Comparison of ENCODE assay signal across 1 cellular context in genomic region chr12:109998904-109999648, GRCh38.
A peak's percentile ranks its signal among the peaks of the same experiment; 100 is the strongest.
TF ChIP-seq lines count a peak whose summit lies in the region.

Gene ANKRD13A (plus strand): TSS chr12:109999430. CDS start chr12:109999689, 259 bp downstream.

TF ChIP-seq in HEK293, 187 proteins besides CTCF, POLR2A, EP300 and RAD21 (continued from another document and continues in another):
- TF ChIP-seq ZNF639 (tag by site-specific recombination; IDR thresholded peaks at IDR 0.05) (peak; percentile 97), ZNF610 (tag by site-specific recombination; IDR thresholded peaks at IDR 0.05; ENCODE audit: borderline replicate concordance) (0 out of 2 replicates have a peak, but pooled peaks have one; percentile 74), GLIS1 (tag by site-specific recombination; IDR thresholded peaks at IDR 0.05) (no peak), EGR2 (tag by site-specific recombination; IDR thresholded peaks at IDR 0.05; ENCODE audit: low read depth) (0 out of 2 replicates have a peak, but pooled peaks have one; percentile 13), KLF10 (tag by site-specific recombination; IDR thresholded peaks at IDR 0.05) (peak; percentile 69), ZFP3 (tag by site-specific recombination; IDR thresholded peaks at IDR 0.05; ENCODE audit: low read depth) (no peak), ZNF211 (tag by site-specific recombination; IDR thresholded peaks at IDR 0.05; ENCODE audit: low read depth) (no peak), OVOL3 (tag by site-specific recombination; IDR thresholded peaks at IDR 0.05) (peak; percentile 69; the same call in 1 of the 2 replicates), ZNF544 (tag by site-specific recombination; IDR thresholded peaks at IDR 0.05) (no peak), ZNF311 (tag by site-specific recombination; IDR thresholded peaks at IDR 0.05; ENCODE audit: borderline replicate concordance) (no peak), SALL2 (tag by site-specific recombination; IDR thresholded peaks at IDR 0.05; ENCODE audit: borderline replicate concordance) (peak; percentile 61; the same call in 1 of the 2 replicates), ZNF837 (tag by site-specific recombination; IDR thresholded peaks at IDR 0.05) (no peak), ZNF510 (tag by site-specific recombination; IDR thresholded peaks at IDR 0.05; ENCODE audit: insufficient replicate concordance) (no peak), ZNF600 (tag by site-specific recombination; IDR thresholded peaks at IDR 0.05) (peak; percentile 75), SCRT1 (tag by site-specific recombination; IDR thresholded peaks at IDR 0.05; ENCODE audit: borderline replicate concordance) (no peak; the same call in 1 of the 2 replicates), ZBTB11 (tag by site-specific recombination; conservative IDR thresholded peaks at IDR 0.05; ENCODE audit: low read depth) (peak; percentile 94), PRDM4 (tag by site-specific recombination; IDR thresholded peaks at IDR 0.05) (peak; percentile 71; the same call in 1 of the 2 replicates), MYNN (tag by site-specific recombination; IDR thresholded peaks at IDR 0.05; ENCODE audit: borderline replicate concordance) (peak; percentile 18; the same call in 1 of the 2 replicates), ZNF280D (tag by site-specific recombination; IDR thresholded peaks at IDR 0.05) (no peak), ZNF146 (tag by site-specific recombination; IDR thresholded peaks at IDR 0.05) (peak; percentile 46; the same call in 1 of the 2 replicates), REST (tag by site-specific recombination; IDR thresholded peaks at IDR 0.05) (0 out of 2 replicates have a peak, but pooled peaks have one; percentile 34), ZSCAN23 (tag by site-specific recombination; IDR thresholded peaks at IDR 0.05) (0 out of 2 replicates have a peak, but pooled peaks have one; percentile 56), ZNF488 (tag by site-specific recombination; IDR thresholded peaks at IDR 0.05) (no peak), ZNF518A (tag by site-specific recombination; conservative IDR thresholded peaks at IDR 0.05; ENCODE audit: low read depth) (peak; percentile 90), ZNF501 (tag by site-specific recombination; IDR thresholded peaks at IDR 0.05) (peak; percentile 95), KLF9 (tag by site-specific recombination; IDR thresholded peaks at IDR 0.05; ENCODE audit: low read depth) (peak; percentile 38; the same call in 1 of the 2 replicates), ZNF660 (tag by site-specific recombination; IDR thresholded peaks at IDR 0.05) (peak; percentile 92), FEZF1 (tag by site-specific recombination; IDR thresholded peaks at IDR 0.05) (peak; percentile 80), KLF1 (tag by site-specific recombination; IDR thresholded peaks at IDR 0.05) (0 out of 2 replicates have a peak, but pooled peaks have one; percentile 20), ZNF664 (tag by site-specific recombination; IDR thresholded peaks at IDR 0.05) (no peak), ZNF266 (tag by site-specific recombination; IDR thresholded peaks at IDR 0.05; ENCODE audit: low read depth) (no peak), ZNF449 (tag by site-specific recombination; IDR thresholded peaks at IDR 0.05) (peak; percentile 36; the same call in 1 of the 2 replicates), ZNF623 (tag by site-specific recombination; IDR thresholded peaks at IDR 0.05) (0 out of 2 replicates have a peak, but pooled peaks have one; percentile 20), ZNF24 (tag by site-specific recombination; IDR thresholded peaks at IDR 0.05) (peak; percentile 93), SP2 (tag by site-specific recombination; IDR thresholded peaks at IDR 0.05) (peak; percentile 56)
